In the genomic region with DNA sequence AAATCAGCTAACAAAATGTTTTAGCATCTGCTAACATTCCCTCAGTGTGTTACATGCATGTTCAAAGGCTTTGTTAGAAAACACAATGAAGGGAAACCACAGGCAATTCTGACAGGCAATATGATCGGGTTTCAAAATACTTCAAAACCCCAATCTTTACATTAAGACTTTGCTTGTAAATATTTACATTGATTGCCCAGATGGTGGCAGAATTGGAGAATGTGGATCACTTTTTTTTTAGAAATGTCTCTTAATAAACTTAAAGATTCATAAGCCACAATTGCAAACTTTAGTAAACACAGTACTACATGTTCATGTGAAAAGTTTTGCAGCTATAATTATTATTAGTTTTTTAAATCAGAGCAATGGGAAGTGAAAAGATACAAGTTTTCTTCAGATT, we compare ENCODE assay signal across 20 cellular contexts.
"Had no signal": no experiment of that assay in that cellular context is flagged by ENCODE, and none has a peak within 500 bp of the region (broad histone marks: within the 10 kb centered on the region; RNA-seq: fewer than 3 reads in every experiment).

No MANE protein-coding gene starts in this region.

- H3K27ac ChIP-seq: colonic mucosa, left ventricle myocardium inferior, psoas muscle, right lobe of liver had no signal

- H3K4me1 ChIP-seq: colonic mucosa, left ventricle myocardium inferior, psoas muscle, right lobe of liver had no signal

- FAIRE-seq: endometrium, kidney, TTC549 had no signal

- H3K36me3 ChIP-seq: colonic mucosa, left ventricle myocardium inferior, right lobe of liver had no signal

- H3K36me3 Mint-ChIP-seq: activated naive CD4-positive, alpha-beta T cell treated with anti-CD3 and anti-CD28 coated beads, Interleukin-2, amount 50 U/mL, for 24 hours; WTC11 had no signal

- H3K4me3 ChIP-seq: colonic mucosa, left ventricle myocardium inferior, psoas muscle, right lobe of liver had no signal

- H3K4me1 Mint-ChIP-seq: activated CD4-positive, alpha-beta memory T cell treated with anti-CD3 and anti-CD28 coated beads, Interleukin-2, amount 10 ng/mL, durations not matched to agents 7 days and 5 days; activated naive CD4-positive, alpha-beta T cell treated with anti-CD3 and anti-CD28 coated beads, Interleukin-2, amount 50 U/mL, for 24 hours; natural killer cell; WTC11 had no signal

- H3K27me3 ChIP-seq: colonic mucosa, right lobe of liver had no signal

- H3K4me3 Mint-ChIP-seq: activated CD4-positive, alpha-beta memory T cell treated with anti-CD3 and anti-CD28 coated beads, Interleukin-2, amount 10 ng/mL, durations not matched to agents 7 days and 5 days; activated naive CD4-positive, alpha-beta T cell treated with anti-CD3 and anti-CD28 coated beads, Interleukin-2, amount 50 U/mL, for 24 hours; activated T-cell treated with anti-CD3 and anti-CD28 coated beads, Interleukin-2, amount 50 U/mL, for 24 hours; natural killer cell; WTC11 had no signal

- H3K9me3 ChIP-seq: colonic mucosa, psoas muscle, right lobe of liver had no signal

- H3K27me3 Mint-ChIP-seq: activated CD4-positive, alpha-beta memory T cell treated with anti-CD3 and anti-CD28 coated beads, Interleukin-2, amount 10 ng/mL, durations not matched to agents 7 days and 5 days; activated naive CD4-positive, alpha-beta T cell treated with anti-CD3 and anti-CD28 coated beads, Interleukin-2, amount 50 U/mL, for 24 hours; activated T-cell treated with anti-CD3 and anti-CD28 coated beads, Interleukin-2, amount 50 U/mL, for 24 hours had no signal

- DNase-seq: activated CD4-positive, alpha-beta memory T cell treated with anti-CD3 and anti-CD28 coated beads, Interleukin-2, amount 10 ng/mL, durations not matched to agents 7 days and 5 days; activated CD4-positive, alpha-beta T cell treated with anti-CD3 and anti-CD28 coated beads for 4 hours; activated effector memory CD4-positive, alpha-beta T cell treated with Interleukin-2 at 50 U/mL for 16 hours; activated T-cell treated with anti-CD3 and anti-CD28 coated beads, Interleukin-2, amount 50 U/mL, for 24 hours; amniotic stem cell; caudate nucleus; colonic mucosa; hypothalamus; kidney; left ventricle myocardium inferior; natural killer cell; psoas muscle; right lobe of liver; stimulated activated naive CD8-positive, alpha-beta T cell treated with anti-CD3 and anti-CD28 coated beads, Interleukin-15, Interleukin-2, amounts not matched to agents 100 U/mL and 50 U/mL, for 24 hours; T-helper 2 cell; trophoblast cell had no signal

- H3K27ac Mint-ChIP-seq: activated CD4-positive, alpha-beta memory T cell treated with anti-CD3 and anti-CD28 coated beads, Interleukin-2, amount 10 ng/mL, durations not matched to agents 7 days and 5 days; activated naive CD4-positive, alpha-beta T cell treated with anti-CD3 and anti-CD28 coated beads, Interleukin-2, amount 50 U/mL, for 24 hours; activated T-cell treated with anti-CD3 and anti-CD28 coated beads, Interleukin-2, amount 50 U/mL, for 24 hours; natural killer cell; WTC11 had no signal
